Comparison of ENCODE assay signal across 22 cellular contexts in genomic region chr15:75832114-75832513, GRCh38. TPM values are rescaled to one million over a fixed set of nuclear protein-coding genes. Genes with fewer than 3 reads are reported as not detected.
DNase-seq lines count a peak whose midpoint lies in the region; ATAC-seq and TF ChIP-seq lines count a peak whose summit lies in the region.
"Had no signal": no experiment of that assay in that cellular context is flagged by ENCODE, and none has a peak within 500 bp of the region (broad histone marks: within the 10 kb centered on the region; RNA-seq: fewer than 3 reads in every experiment).

No MANE protein-coding gene starts in this region.

- intact Hi-C loops in transverse colon (cut with DNase I; ENCODE audit: low total_unique reads) = no loop called here

- no peak for ATAC-seq in activated T-cell treated with anti-CD3 and anti-CD28 coated beads, Interleukin-2, amount 50 U/mL, for 72 hours (replicated peaks in 1 of 2)
- ATAC-seq: CD8-positive, alpha-beta T cell; HCT116 had no signal

- H3K27ac ChIP-seq in VCaP (peak overlapping the region; percentile 75), transverse colon (no peak overlapping the region)
- H3K27ac ChIP-seq: GM23248, PC-9, SJCRH30 had no signal

- H3K36me3 Mint-ChIP-seq in activated T-cell treated with anti-CD3 and anti-CD28 coated beads, Interleukin-2, amount 50 U/mL, for 72 hours (ENCODE audit: insufficient read depth in 2 of 2) = no peaks in the 10 kb centered on the region
- H3K36me3 Mint-ChIP-seq in type B pancreatic cell = no peaks in the 10 kb centered on the region
- H3K36me3 Mint-ChIP-seq: CD8-positive, alpha-beta T cell had no signal

- H3K4me1 Mint-ChIP-seq in activated T-cell treated with anti-CD3 and anti-CD28 coated beads, Interleukin-2, amount 50 U/mL, for 72 hours (ENCODE audit: low read depth) = peaks cover 7% of the 10 kb centered on the region
- H3K4me1 Mint-ChIP-seq in type B pancreatic cell (ENCODE audit: unreplicated experiment) = peaks cover 26% of the 10 kb centered on the region

- no peaks in the 10 kb centered on the region for H3K27me3 ChIP-seq in transverse colon
- H3K27me3 ChIP-seq: BE2C, SJCRH30 had no signal

- no peaks in the 10 kb centered on the region for H3K36me3 ChIP-seq in transverse colon
- H3K36me3 ChIP-seq: BE2C, SJCRH30 had no signal

- 69% methylated on average over 3 of the region's 3 CpGs; no CpG with 5 or more reads in 1 of the 2 donors for WGBS in transverse colon (ENCODE audit: low coverage in 1 of 2), 2 donors

- TF ChIP-seq CTCF in VCaP (conservative IDR thresholded peaks at IDR 0.05) (no peak), type B pancreatic cell (conservative IDR thresholded peaks at IDR 0.05) (no peak), transverse colon (IDR thresholded peaks at IDR 0.05) (no peak)

- H3K27me3 Mint-ChIP-seq in activated T-cell treated with anti-CD3 and anti-CD28 coated beads, Interleukin-2, amount 50 U/mL, for 72 hours (ENCODE audit: low read depth) = no peaks in the 10 kb centered on the region
- no peaks in the 10 kb centered on the region for H3K27me3 Mint-ChIP-seq in type B pancreatic cell

- no peak for DNase-seq in activated T-cell treated with anti-CD3 and anti-CD28 coated beads, Interleukin-2, amount 50 U/mL, for 72 hours
- DNase-seq in activated T-cell treated with anti-CD3 and anti-CD28 coated beads, Interleukin-2, amount 50 U/mL, for 48 hours = no peak
- DNase-seq in kidney tubule cell (ENCODE audit: low spot score) (peak; percentile 43), type B pancreatic cell (ENCODE audit: extremely low spot score, unreplicated experiment) (no peak), GM03348 (ENCODE audit: low spot score) (no peak), transverse colon (no peak)
- DNase-seq in activated naive CD4-positive, alpha-beta T cell treated with anti-CD3 and anti-CD28 coated beads, Interleukin-2, amount 50 U/mL, for 16 hours = no peak
- DNase-seq: BE2C; CD8-positive, alpha-beta T cell; DMS53; EL; GM23248; KBM-7; NCI-H1048; NCI-H1436; NCI-H1930; NCI-H345; NCI-H526; PC-9 had no signal

- no peak for TF ChIP-seq POLR2A in transverse colon (IDR thresholded peaks at IDR 0.05)

- TF ChIP-seq EP300 in transverse colon (IDR thresholded peaks at IDR 0.05; ENCODE audit: low read depth) = no peak

- no peak overlapping the region for H3K4me3 Mint-ChIP-seq in activated T-cell treated with anti-CD3 and anti-CD28 coated beads, Interleukin-2, amount 50 U/mL, for 72 hours
- no peak overlapping the region for H3K4me3 Mint-ChIP-seq in type B pancreatic cell
- H3K4me3 Mint-ChIP-seq: CD8-positive, alpha-beta T cell had no signal

- H3K9me3 ChIP-seq in transverse colon = no peaks in the 10 kb centered on the region
- H3K9me3 ChIP-seq: BE2C, SJCRH30 had no signal

- in situ Hi-C loops in transverse colon (cut with MboI; ENCODE audit: low pct_ligation_motif_present in 1 of 4, low pct_unique_long_range_greater_than_20kb in 1 of 4, low sequenced_read_pairs in 3 of 4) = no loop called here

- no peak overlapping the region for H3K4me3 ChIP-seq in transverse colon
- H3K4me3 ChIP-seq: GM23248, PC-9, SJCRH30 had no signal

- no peaks in the 10 kb centered on the region for H3K4me1 ChIP-seq in transverse colon
- H3K4me1 ChIP-seq: BE2C had no signal

- peak overlapping the region; percentile 8 for H3K27ac Mint-ChIP-seq in activated T-cell treated with anti-CD3 and anti-CD28 coated beads, Interleukin-2, amount 50 U/mL, for 72 hours
- H3K27ac Mint-ChIP-seq in type B pancreatic cell = peak overlapping the region; percentile 47
- H3K27ac Mint-ChIP-seq: CD8-positive, alpha-beta T cell had no signal

- H3K9me3 Mint-ChIP-seq in activated T-cell treated with anti-CD3 and anti-CD28 coated beads, Interleukin-2, amount 50 U/mL, for 72 hours = no peaks in the 10 kb centered on the region
- no peaks in the 10 kb centered on the region for H3K9me3 Mint-ChIP-seq in type B pancreatic cell
- H3K9me3 Mint-ChIP-seq: CD8-positive, alpha-beta T cell had no signal

RNA-seq across cellular contexts. Expression of gene UBE2Q2, which starts 11.1 kb away (rescaled TPM):
- 10 to 100 TPM; 16.1 to 20.7 TPM for total RNA-seq in activated T-cell treated with anti-CD3 and anti-CD28 coated beads, Interleukin-2, amount 50 U/mL, for 72 hours
- total RNA-seq in type B pancreatic cell (ENCODE audit: low replicate concordance) (26.7 and 31.3 TPM in 2 replicates), transverse colon (10 to 100 TPM; 21.2 to 53.7 (median 26.9) TPM)
